Comparison of ENCODE assay signal across 9 cellular contexts in genomic region chr2:15722980-15723379, GRCh38.
"Had no signal": no experiment of that assay in that cellular context is flagged by ENCODE, and none has a peak within 500 bp of the region (broad histone marks: within the 10 kb centered on the region; RNA-seq: fewer than 3 reads in every experiment).

No MANE protein-coding gene starts in this region.

- H3K9me3 Mint-ChIP-seq: GM23338, H9 had no signal

- H3K27ac ChIP-seq: HL-60 had no signal

- H3K27ac Mint-ChIP-seq: GM23338, H9 had no signal

- ATAC-seq: GM23338, HepG2 had no signal

- FAIRE-seq: H1, H54, HepG2 had no signal

- H3K36me3 Mint-ChIP-seq: IgD-negative memory B cell had no signal

- H3K4me3 Mint-ChIP-seq: GM23338, H9, IgD-negative memory B cell had no signal

- H3K4me3 ChIP-seq: GM23338 had no signal

- DNase-seq: H9, HCEC 1CT, KBM-7 had no signal
